8 cellular contexts compared by ENCODE assay signal in genomic region chr2:222318712-222319575, GRCh38. TPM values are rescaled to one million over a fixed set of nuclear protein-coding genes. Genes with fewer than 3 reads are reported as not detected.
A peak's percentile ranks its signal among the peaks of the same experiment; 100 is the strongest.
DNase-seq lines count a peak whose midpoint lies in the region; ATAC-seq, FAIRE-seq and TF ChIP-seq lines count a peak whose summit lies in the region.

No MANE protein-coding gene starts in this region.

- POLR2A ChIA-PET in activated naive CD8-positive, alpha-beta T cell treated with anti-CD3 and anti-CD28 coated beads, Interleukin-2, amount 10 ng/mL, durations not matched to agents 7 days and 5 days (lab: Charles Lee), result interaction anchor here (0.7 to 1.1 kb wide), 3 partner anchors 63 to 335 kb away, joined by 3 to 6 read pairs (median 4); no protein-coding TSS in a partner anchor

- no peak for FAIRE-seq in H54 (lab: Jason Lieb, UNC)

- H3K27ac Mint-ChIP-seq in activated naive CD8-positive, alpha-beta T cell treated with anti-CD3 and anti-CD28 coated beads, Interleukin-2, amount 10 ng/mL, durations not matched to agents 7 days and 5 days, result no peak overlapping the region

- H3K27me3 ChIP-seq in spleen (replicated peaks in 1 of 7), result peaks cover 2 to 89% (median 46%) of the 10 kb centered on the region in 7 donors

- ATAC-seq in GM18868 (IDR thresholded peaks at IDR 0.05; ENCODE audit: unreplicated experiment) (peak; percentile 47), HG03045 (IDR thresholded peaks at IDR 0.05; ENCODE audit: unreplicated experiment) (peak; percentile 40)
- peak; percentile 49 for ATAC-seq in activated naive CD8-positive, alpha-beta T cell treated with anti-CD3 and anti-CD28 coated beads, Interleukin-2, amount 10 ng/mL, durations not matched to agents 7 days and 5 days (ENCODE audit: low read depth)

- TF ChIP-seq POLR2A in spleen (IDR thresholded peaks at IDR 0.05) (no peak), H54 (IDR thresholded peaks at IDR 0.05; ENCODE audit: low read depth, low read length) (no peak)

- H3K36me3 Mint-ChIP-seq in activated naive CD8-positive, alpha-beta T cell treated with anti-CD3 and anti-CD28 coated beads, Interleukin-2, amount 10 ng/mL, durations not matched to agents 7 days and 5 days, result no peaks in the 10 kb centered on the region

- H3K4me3 ChIP-seq in iPS-18c (ENCODE audit: insufficient read depth, low read depth, low read length) (peak overlapping the region; percentile 55), spleen (peak overlapping the region in 7 of 8 donors; percentile 32 to 69 (median 52))

- TF ChIP-seq CTCF in C4-2B (conservative IDR thresholded peaks at IDR 0.05), result peak; percentile 9
- peak in 6 of 11 experiments; percentile 20 to 37 (median 21) for TF ChIP-seq CTCF in spleen (IDR thresholded peaks at IDR 0.05 in 8 of 11, conservative IDR thresholded peaks at IDR 0.05 in 3 of 11)

- H3K4me1 ChIP-seq in spleen, result peaks cover 5 to 30% (median 20%) of the 10 kb centered on the region in 6 donors

- H3K36me3 ChIP-seq in spleen, result no peaks in the 10 kb centered on the region

- H3K9me3 ChIP-seq in iPS-18c (ENCODE audit: control insufficient read depth, insufficient read depth, low read length) (peaks cover 2% of the 10 kb centered on the region), spleen (no peaks in the 10 kb centered on the region)

- DNase-seq in NCI-H2227 (lab: John Stamatoyannopoulos, UW; ENCODE audit: unreplicated experiment) (peak; percentile 77), spleen (peak; percentile 85), H54 (ENCODE audit: insufficient read length, low spot score) (no peak)
- peak; percentile 55 for DNase-seq in activated naive CD8-positive, alpha-beta T cell treated with anti-CD3 and anti-CD28 coated beads, Interleukin-2, amount 10 ng/mL, durations not matched to agents 7 days and 5 days

- intact Hi-C loops in spleen (cut with DNase I; ENCODE audit: low total_unique reads), result loop anchor here (5.0 kb wide), 1 partner anchor 248 kb away; no protein-coding TSS in a partner anchor

- H3K4me1 Mint-ChIP-seq in activated naive CD8-positive, alpha-beta T cell treated with anti-CD3 and anti-CD28 coated beads, Interleukin-2, amount 10 ng/mL, durations not matched to agents 7 days and 5 days, result peaks cover 5% of the 10 kb centered on the region

- WGBS in spleen, 5 donors, result 1% methylated on average over 26 to 103 of the region's 103 CpGs

- H3K27me3 Mint-ChIP-seq in activated naive CD8-positive, alpha-beta T cell treated with anti-CD3 and anti-CD28 coated beads, Interleukin-2, amount 10 ng/mL, durations not matched to agents 7 days and 5 days, result peaks cover 64% of the 10 kb centered on the region

- no peak overlapping the region for H3K27ac ChIP-seq in C4-2B
- H3K27ac ChIP-seq in spleen, result no peak overlapping the region

- peak overlapping the region; percentile 84 for H3K4me3 Mint-ChIP-seq in activated naive CD8-positive, alpha-beta T cell treated with anti-CD3 and anti-CD28 coated beads, Interleukin-2, amount 10 ng/mL, durations not matched to agents 7 days and 5 days

- no peaks in the 10 kb centered on the region for H3K9me3 Mint-ChIP-seq in activated naive CD8-positive, alpha-beta T cell treated with anti-CD3 and anti-CD28 coated beads, Interleukin-2, amount 10 ng/mL, durations not matched to agents 7 days and 5 days

RNA-seq across cellular contexts. Expression of gene PAX3, which starts 20.1 kb away (rescaled TPM):
- total RNA-seq in activated naive CD8-positive, alpha-beta T cell treated with anti-CD3 and anti-CD28 coated beads, Interleukin-2, amount 10 ng/mL, durations not matched to agents 7 days and 5 days, result not detected
- under 1 TPM in 1 of 7 donors, not detected in 6; 0.26 TPM for total RNA-seq in spleen
- not detected for polyA plus RNA-seq in spleen
